Comparison of ENCODE assay signal across 17 cellular contexts in the genomic region with DNA sequence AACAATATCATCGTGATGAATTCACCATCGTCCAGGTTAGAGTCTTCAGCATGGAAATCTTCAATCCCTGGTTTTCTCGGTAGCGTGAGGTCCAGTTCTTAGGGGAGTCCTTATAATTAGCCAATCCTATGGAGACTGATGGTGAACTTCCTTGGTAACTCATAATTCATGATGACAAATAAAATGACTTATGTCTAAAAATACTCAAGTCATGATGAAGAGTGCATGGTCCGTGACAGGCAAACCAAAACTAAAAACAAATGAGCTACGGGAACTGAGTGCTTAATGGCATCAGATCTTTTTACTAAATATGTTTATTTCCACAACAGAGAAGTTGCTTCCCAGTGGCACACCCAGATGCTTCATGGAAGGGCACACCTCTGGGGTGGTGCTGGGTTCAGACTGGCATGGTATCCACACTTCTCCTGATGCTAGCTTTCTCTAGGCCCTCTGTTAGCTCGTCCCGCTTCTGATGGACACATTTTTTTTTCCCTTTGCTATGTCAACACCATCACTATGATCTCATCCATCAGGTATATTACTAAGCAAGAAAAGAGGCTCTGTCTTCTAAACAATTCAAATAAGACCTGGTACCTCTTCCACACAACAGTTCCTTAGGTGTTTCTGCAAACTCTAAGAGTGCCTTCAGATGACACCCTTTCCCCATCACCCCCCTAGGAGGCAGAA.
DNase-seq lines count a peak whose midpoint lies in the region; ATAC-seq, FAIRE-seq and TF ChIP-seq lines count a peak whose summit lies in the region.
"Had no signal": no experiment of that assay in that cellular context is flagged by ENCODE, and none has a peak within 500 bp of the region (broad histone marks: within the 10 kb centered on the region; RNA-seq: fewer than 3 reads in every experiment).

No MANE protein-coding gene starts in this region.

- SMC1A ChIA-PET in GM12878 (lab: Charles Lee; ENCODE audit: uncharacterized antibody, unreplicated experiment): interaction anchor here (0.8 to 1.3 kb wide), 3 partner anchors 8 to 69 kb away, joined by 3 read pairs; no protein-coding TSS in a partner anchor

- no peaks in the 10 kb centered on the region for H4K20me1 ChIP-seq in HepG2 (ENCODE audit: insufficient read depth, low read length)
- no peaks in the 10 kb centered on the region for H4K20me1 ChIP-seq in GM12878 (ENCODE audit: control insufficient read depth, insufficient read depth)

- H3K9me3 ChIP-seq in HepG2 (ENCODE audit: low read length) (no peaks in the 10 kb centered on the region), right lobe of liver (no peaks in the 10 kb centered on the region), GM12878 (replicated peaks; ENCODE audit: control insufficient read depth, insufficient read depth, low read length) (no peaks in the 10 kb centered on the region), thyroid gland (no peaks in the 10 kb centered on the region)
- H3K9me3 ChIP-seq: neutrophil, sigmoid colon, uterus had no signal

- H3K4me1 ChIP-seq in HepG2 (ENCODE audit: insufficient read depth, low read length) (peaks cover 31% of the 10 kb centered on the region), right lobe of liver (no peaks in the 10 kb centered on the region), GM12878 (ENCODE audit: control insufficient read depth, insufficient read depth, low read length) (no peaks in the 10 kb centered on the region), thyroid gland (peaks cover 19 to 32% of the 10 kb centered on the region in 2 donors)
- H3K4me1 ChIP-seq: uterus had no signal

- H2AFZ ChIP-seq in HepG2 (ENCODE audit: low read length) (no peak overlapping the region), GM12878 (ENCODE audit: control insufficient read depth, low read depth, low read length) (no peak overlapping the region)

- no TSS peak for BruUV-seq in HepG2 (replicated peaks; lab: Mats Ljungman, UMichigan)
- BruUV-seq in GM12878 (replicated peaks; lab: Mats Ljungman, UMichigan): no TSS peak

- H3K79me2 ChIP-seq in HepG2 (ENCODE audit: insufficient read depth, low read length) (no peaks in the 10 kb centered on the region), GM12878 (ENCODE audit: control insufficient read depth, insufficient read depth, low read length) (no peaks in the 10 kb centered on the region)

- DNase-seq in HepG2 (ENCODE audit: low spot score): peak; percentile 20
- DNase-seq in right lobe of liver: no peak
- no peak for DNase-seq in GM12878 (ENCODE audit: low read depth, low spot score)
- DNase-seq in thyroid gland: no peak
- DNase-seq in NCI-H1417 (lab: John Stamatoyannopoulos, UW): no peak
- no peak for DNase-seq in NCI-H2029 treated with DMSO at 0.1 percent for 48 hours (lab: John Stamatoyannopoulos, UW)
- DNase-seq in KBM-7: no peak
- DNase-seq: activated CD8-positive, alpha-beta memory T cell treated with anti-CD3 and anti-CD28 coated beads, Interleukin-2, amount 50 U/mL, for 4 hours; activated naive CD8-positive, alpha-beta T cell treated with anti-CD3 and anti-CD28 coated beads for 36 hours; effector CD8-positive, alpha-beta T cell; RPMI8226; sigmoid colon; T-cell; uterus had no signal

- H3K27me3 ChIP-seq in HepG2 (ENCODE audit: control insufficient read depth in 1 of 2, insufficient read depth in 2 of 2, low read length in 2 of 2) (peaks cover 0 to 1% of the 10 kb centered on the region in 2 experiments; a peak in 2 of 5 replicates), right lobe of liver (no peaks in the 10 kb centered on the region), GM12878 (replicated peaks in 1 of 2; ENCODE audit: control insufficient read depth in 2 of 2, insufficient read depth in 2 of 2, low read length in 1 of 2) (no peaks in the 10 kb centered on the region), thyroid gland (no peaks in the 10 kb centered on the region)
- H3K27me3 ChIP-seq: sigmoid colon, uterus had no signal

- ATAC-seq in HepG2 (peak; percentile 63), right lobe of liver (no peak), HG02870 (IDR thresholded peaks at IDR 0.05; ENCODE audit: unreplicated experiment) (peak; percentile 47), GM12878 (peak; percentile 48)
- ATAC-seq: T-cell had no signal

- in situ Hi-C loops in HepG2 (cut with HindIII; ENCODE audit: extremely low pct_ligation_motif_present, low pct_unique_long_range_greater_than_20kb): loop anchor here (10.0 kb wide), 3 partner anchors 174 to 544 kb away; no protein-coding TSS in a partner anchor
- in situ Hi-C loops in GM12878 (cut with MboI): no loop called here
- in situ Hi-C loops in KBM-7 (cut with MboI; ENCODE audit: low pct_unique_long_range_greater_than_20kb, low sequenced_read_pairs): no loop called here

- H3K4me2 ChIP-seq in HepG2 (ENCODE audit: low read depth, low read length) (peak overlapping the region; percentile 72), GM12878 (ENCODE audit: control insufficient read depth, insufficient read depth) (peak overlapping the region; percentile 28)

- no peak for FAIRE-seq in HepG2 (lab: Jason Lieb, UNC)
- no peak for FAIRE-seq in GM12878 (lab: Jason Lieb, UNC)
- FAIRE-seq: frontal cortex had no signal

- H3K4me3 ChIP-seq in HepG2 (replicated peaks in 1 of 3; ENCODE audit: insufficient read depth in 1 of 3, low read depth in 2 of 3, low read length in 3 of 3) (peak overlapping the region in 1 of 3 experiments; percentile 22; a peak in 1 of 6 replicates), right lobe of liver (no peak overlapping the region), GM12878 (no peak overlapping the region), thyroid gland (replicated peaks in 1 of 3) (no peak overlapping the region)
- H3K4me3 ChIP-seq: sigmoid colon, uterus had no signal

- no peak for TF ChIP-seq CTCF in HepG2 (CRISPR knock-in tag; IDR thresholded peaks at IDR 0.05)
- TF ChIP-seq CTCF in right lobe of liver (IDR thresholded peaks at IDR 0.05): no peak
- TF ChIP-seq CTCF in GM12878 (IDR thresholded peaks at IDR 0.05 in 2 of 3, conservative IDR thresholded peaks at IDR 0.05 in 1 of 3; ENCODE audit: control insufficient read depth in 2 of 3, extremely low read depth in 1 of 3, insufficient read depth in 1 of 3, low read depth in 3 of 3, low read length in 3 of 3): no peak
- TF ChIP-seq CTCF in thyroid gland (IDR thresholded peaks at IDR 0.05): no peak

- 42% methylated on average over 8 of the region's 8 CpGs for WGBS in HepG2 (ENCODE audit: low lambda C conversion rate)
- WGBS in right lobe of liver (ENCODE audit: insufficient coverage, low coverage, low lambda C conversion rate, missing lambda C conversion rate): 84% methylated on average over 7 of the region's 8 CpGs
- 26% methylated on average over 8 of the region's 8 CpGs for WGBS in GM12878 (ENCODE audit: insufficient coverage, insufficient replicate concordance, low lambda C conversion rate, missing lambda C conversion rate)
- WGBS in thyroid gland, 2 donors: 86 to 87% methylated on average over 8 of the region's 8 CpGs

- CTCF ChIA-PET in HepG2 (lab: Yijun Ruan, JAX; ENCODE audit: low intra/inter-chr PET ratio, low total read pairs) (no interaction called here), GM12878 (lab: Yijun Ruan, JAX) (interaction anchor here (0.6 to 2.7 kb wide), 2 partner anchors 8 to 34 kb away, joined by 3 to 9 read pairs; no protein-coding TSS in a partner anchor)

- H3K27ac ChIP-seq in HepG2 (ENCODE audit: extremely low read length, insufficient read depth, low read length) (no peak overlapping the region), right lobe of liver (no peak overlapping the region), GM12878 (ENCODE audit: control insufficient read depth, insufficient read depth) (no peak overlapping the region), thyroid gland (peak overlapping the region; percentile 79 to 91 (median 87))
- H3K27ac ChIP-seq: neutrophil, sigmoid colon, uterus had no signal

- RAD21 ChIA-PET in GM12878 (lab: Charles Lee; ENCODE audit: unreplicated experiment): interaction anchor here (0.5 to 0.8 kb wide), 2 partner anchors 95 to 170 kb away, joined by 3 read pairs; no protein-coding TSS in a partner anchor

- TF ChIP-seq EP300 in HepG2 (IDR thresholded peaks at IDR 0.05; ENCODE audit: low read depth in 2 of 2, low read length in 2 of 2) (no peak), HepG2 (CRISPR knock-in tag; IDR thresholded peaks at IDR 0.05; ENCODE audit: borderline replicate concordance) (no peak), GM12878 (IDR thresholded peaks at IDR 0.05; ENCODE audit: borderline replicate concordance in 1 of 2, control insufficient read depth in 1 of 2, low read depth in 2 of 2, low read length in 2 of 2) (no peak)

- POLR2A ChIA-PET in HepG2 (lab: Yijun Ruan, JAX) (interaction anchor here (1.0 kb wide), 1 partner anchor 96 kb away, joined by 3 read pairs; no protein-coding TSS in a partner anchor), GM12878 (lab: Charles Lee) (no interaction called here)

- intact Hi-C loops in HepG2 (cut with micrococcal nuclease; ENCODE audit: unreplicated experiment): loop anchor here (2.0 kb wide), 1 partner anchor 76 kb away; no protein-coding TSS in a partner anchor
- intact Hi-C loops in right lobe of liver (cut with DNase I): loop anchor here in 1 of 2 donors (10.0 kb wide), 1 partner anchor 174 kb away; no protein-coding TSS in a partner anchor
- intact Hi-C loops in GM12878 (cut with micrococcal nuclease; ENCODE audit: unreplicated experiment): no loop called here
- intact Hi-C loops in thyroid gland (cut with DNase I): no loop called here

- H3K36me3 ChIP-seq in HepG2 (replicated peaks in 1 of 2; ENCODE audit: control insufficient read depth in 1 of 2, insufficient read depth in 2 of 2, low read length in 2 of 2) (no peaks in the 10 kb centered on the region), right lobe of liver (no peaks in the 10 kb centered on the region), GM12878 (ENCODE audit: control insufficient read depth in 2 of 2, insufficient read depth in 2 of 2, low read length in 1 of 2) (no peaks in the 10 kb centered on the region), thyroid gland (no peaks in the 10 kb centered on the region)
- H3K36me3 ChIP-seq: neutrophil, sigmoid colon, uterus had no signal

- H3K9ac ChIP-seq in HepG2 (ENCODE audit: insufficient read depth, low read depth, low read length): no peak overlapping the region
- no peak overlapping the region for H3K9ac ChIP-seq in GM12878 (ENCODE audit: control insufficient read depth, insufficient read depth, low read length)

- no peak for TF ChIP-seq RAD21 in HepG2 (CRISPR knock-in tag; IDR thresholded peaks at IDR 0.05)
- TF ChIP-seq RAD21 in GM12878 (IDR thresholded peaks at IDR 0.05; ENCODE audit: insufficient read depth, low read depth, low read length): no peak

- TF ChIP-seq POLR2A in HepG2 (IDR thresholded peaks at IDR 0.05; ENCODE audit: insufficient read depth in 1 of 2, low read depth in 2 of 2, low read length in 2 of 2) (no peak), right lobe of liver (IDR thresholded peaks at IDR 0.05) (no peak), GM12878 (IDR thresholded peaks at IDR 0.05; ENCODE audit: low read depth, low read length) (no peak), thyroid gland (IDR thresholded peaks at IDR 0.05) (no peak)

TF ChIP-seq in HepG2, 621 proteins besides CTCF, POLR2A, EP300 and RAD21 (continues in another document):
- peak; percentile 74 for TF ChIP-seq FOXA3 (CRISPR knock-in tag; IDR thresholded peaks at IDR 0.05)

TF ChIP-seq in GM12878, 131 proteins besides CTCF, POLR2A, EP300 and RAD21 (continues in another document):
- TF ChIP-seq SMAD1 (IDR thresholded peaks at IDR 0.05; ENCODE audit: low read depth, partially characterized antibody): no peak
- no peak for TF ChIP-seq MEF2B (IDR thresholded peaks at IDR 0.05; ENCODE audit: partially characterized antibody, poor library complexity, severe bottlenecking)

Comparison
In these comparisons a context has a peak if more than half of its experiments do, and no peak if none do; other contexts are left out.
1. ATAC-seq: peak in HepG2 (single experiment), HG02870 (single experiment) and GM12878 (single experiment); none in right lobe of liver (0 of 4).
2. H3K27ac ChIP-seq: peak in thyroid gland (3 of 3); none in HepG2 (single experiment), right lobe of liver (0 of 3) and GM12878 (single experiment).